ENCODE assay signal across 8 cellular contexts in genomic region chr12:123131879-123132402, GRCh38. TPM values are rescaled to one million over a fixed set of nuclear protein-coding genes. Genes with fewer than 3 reads are reported as not detected.
DNase-seq lines count a peak whose midpoint lies in the region; FAIRE-seq and TF ChIP-seq lines count a peak whose summit lies in the region.

No MANE protein-coding gene starts in this region.

- intact Hi-C loops in CD14-positive monocyte (cut with micrococcal nuclease): no loop called here

- H3K27me3 Mint-ChIP-seq in CD14-positive monocyte (ENCODE audit: low read depth in 3 of 3): peaks cover 0 to 2% (median 0%) of the 10 kb centered on the region in 3 donors

- peaks cover 0 to 1% (median 0%) of the 10 kb centered on the region in 7 donors for H3K9me3 Mint-ChIP-seq in CD14-positive monocyte

- DNase-seq in NCI-H1436 (lab: John Stamatoyannopoulos, UW): peak; percentile 95
- DNase-seq in SHP77 (lab: John Stamatoyannopoulos, UW): peak; percentile 100
- peak in 1 of 3 donors; percentile 20 for DNase-seq in effector memory CD4-positive, alpha-beta T cell
- DNase-seq in stimulated activated CD4-positive, alpha-beta T cell treated with anti-CD3 and anti-CD28 coated beads, Interleukin-4, amount 100 ng/mL, for 24 hours: peak; percentile 19
- no peak for DNase-seq in frontal cortex (ENCODE audit: low spot score in 2 of 2)
- DNase-seq in ureter (ENCODE audit: low spot score): no peak
- no peak for DNase-seq in COLO829 (ENCODE audit: low spot score)
- DNase-seq in CD14-positive monocyte (ENCODE audit: low spot score): no peak

- no peaks in the 10 kb centered on the region for H3K27me3 ChIP-seq in effector memory CD4-positive, alpha-beta T cell (replicated peaks; ENCODE audit: control insufficient read depth, insufficient read depth, low read length, poor library complexity, severe bottlenecking)

- TF ChIP-seq CTCF in CD14-positive monocyte (IDR thresholded peaks at IDR 0.05): no peak

- H3K9me3 ChIP-seq in effector memory CD4-positive, alpha-beta T cell (ENCODE audit: control insufficient read depth, low read length): no peaks in the 10 kb centered on the region

- H3K36me3 ChIP-seq in effector memory CD4-positive, alpha-beta T cell (ENCODE audit: control insufficient read depth, insufficient read depth, low read length): no peaks in the 10 kb centered on the region

- no peak overlapping the region for H3K27ac Mint-ChIP-seq in CD14-positive monocyte

- no peak overlapping the region for H3K4me3 Mint-ChIP-seq in CD14-positive monocyte

- H3K4me1 Mint-ChIP-seq in CD14-positive monocyte: peaks cover 6% of the 10 kb centered on the region

- H3K4me3 ChIP-seq in effector memory CD4-positive, alpha-beta T cell (ENCODE audit: insufficient read depth, low read depth, low read length, poor library complexity, severe bottlenecking): peak overlapping the region; percentile 20

- H3K4me1 ChIP-seq in effector memory CD4-positive, alpha-beta T cell (ENCODE audit: control insufficient read depth, insufficient read depth, low read length, poor library complexity, severe bottlenecking): peaks cover 14% of the 10 kb centered on the region

- peak overlapping the region; percentile 47 for H3K27ac ChIP-seq in effector memory CD4-positive, alpha-beta T cell (ENCODE audit: insufficient read depth, low read length, poor library complexity, severe bottlenecking)

- FAIRE-seq in frontal cortex (lab: Jason Lieb, UNC): no peak

- peaks cover 0 to 2% of the 10 kb centered on the region in 2 donors for H3K36me3 Mint-ChIP-seq in CD14-positive monocyte

RNA-seq across cellular contexts. Expression of gene PITPNM2, which starts 18.9 kb away (rescaled TPM):
- total RNA-seq in frontal cortex (4.9 TPM), ureter (17.5 TPM)
- under 1 TPM in 1 of 2 donors, not detected in 1; 0.08 TPM for polyA plus RNA-seq in CD14-positive monocyte

Comparison
In these comparisons a context has a peak if more than half of its experiments do, and no peak if none do; other contexts are left out.
1. DNase-seq: peak in NCI-H1436 (single experiment), SHP77 (2 of 2) and stimulated activated CD4-positive, alpha-beta T cell treated with anti-CD3 and anti-CD28 coated beads, Interleukin-4, amount 100 ng/mL, for 24 hours (single experiment); none in frontal cortex (0 of 2), ureter (single experiment), COLO829 (single experiment) and CD14-positive monocyte (single experiment).